ENCODE assay signal across 8 cellular contexts in the genomic region with DNA sequence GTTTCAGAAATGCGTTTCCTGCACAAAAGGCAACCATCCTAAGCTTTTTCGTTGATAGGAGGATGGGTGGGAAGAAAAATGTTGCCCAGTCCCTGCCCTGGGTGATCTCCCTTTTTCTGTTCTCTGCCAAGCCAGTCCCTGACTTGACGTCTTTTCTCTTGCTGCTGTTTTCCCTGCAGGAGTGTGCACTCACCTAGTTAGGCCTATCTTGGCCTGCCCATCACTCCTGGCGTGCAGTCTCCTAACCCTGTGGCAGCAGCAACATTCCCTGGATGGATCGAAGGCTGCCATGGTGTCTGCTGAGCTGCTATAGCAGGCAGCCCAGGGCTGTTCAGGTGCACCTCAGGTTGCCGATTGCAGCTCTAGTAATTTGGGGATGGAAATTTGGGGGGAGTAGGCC. TPM values are rescaled to one million over a fixed set of nuclear protein-coding genes. Genes with fewer than 3 reads are reported as not detected.
DNase-seq lines count a peak whose midpoint lies in the region; ATAC-seq and TF ChIP-seq lines count a peak whose summit lies in the region.

No MANE protein-coding gene starts in this region.

- H3F3A ChIP-seq in SU-DHL-6 (ENCODE audit: insufficient read depth) = peaks cover 16% of the 10 kb centered on the region; the same call in 1 of the 2 replicates

- H3K4me2 ChIP-seq in SU-DHL-6 (ENCODE audit: low read depth, low read length, poor library complexity, severe bottlenecking) = peak overlapping the region; percentile 73

- H3K4me1 ChIP-seq in foreskin keratinocyte = peaks cover 5% of the 10 kb centered on the region
- peaks cover 14 to 23% (median 20%) of the 10 kb centered on the region in 3 donors for H3K4me1 ChIP-seq in skeletal muscle tissue (ENCODE audit: control insufficient read depth in 3 of 3, insufficient read depth in 3 of 3, low read length in 3 of 3)

- H4K20me1 ChIP-seq in SU-DHL-6 (ENCODE audit: low read depth, low read length) = no peaks in the 10 kb centered on the region

- H3K9ac ChIP-seq in SU-DHL-6 (ENCODE audit: low read length) (peak overlapping the region; percentile 87), skeletal muscle tissue (ENCODE audit: low read depth in 1 of 3, low read length in 3 of 3) (peak overlapping the region; percentile 69 to 82 (median 73))

- H3K4me3 ChIP-seq in H7 (ENCODE audit: insufficient read depth, low read depth, low read length) (peak overlapping the region; percentile 79), SU-DHL-6 (ENCODE audit: insufficient read depth, low read length, poor library complexity, severe bottlenecking) (peak overlapping the region; percentile 66), skeletal muscle tissue (ENCODE audit: low read length in 3 of 3) (peak overlapping the region; percentile 65 to 85 (median 81))

- H3K9me2 ChIP-seq in SU-DHL-6 (replicated peaks; ENCODE audit: insufficient read depth, low read length) = no peaks in the 10 kb centered on the region

- DNase-seq in H7 (no peak), foreskin keratinocyte (no peak), inferior parietal cortex (ENCODE audit: extremely low spot score) (no peak), NCI-H2171 treated with DMSO at 0.1 percent for 48 hours (lab: John Stamatoyannopoulos, UW) (no peak)

- H3K9me3 ChIP-seq in SU-DHL-6 (ENCODE audit: insufficient read depth, low read length) = no peaks in the 10 kb centered on the region
- H3K9me3 ChIP-seq in skeletal muscle tissue (ENCODE audit: control insufficient read depth in 3 of 3, low read length in 3 of 3) = no peaks in the 10 kb centered on the region

- peak; percentile 24 for ATAC-seq in foreskin keratinocyte
- no peak for ATAC-seq in GM21786 (IDR thresholded peaks at IDR 0.05; ENCODE audit: unreplicated experiment)
- ATAC-seq in GM21737 (IDR thresholded peaks at IDR 0.05; ENCODE audit: unreplicated experiment) = no peak

- H3K36me3 ChIP-seq in H7 (replicated peaks; ENCODE audit: control insufficient read depth, insufficient read depth, low read length) (peaks cover 8% of the 10 kb centered on the region), SU-DHL-6 (ENCODE audit: low read length) (no peaks in the 10 kb centered on the region), skeletal muscle tissue (ENCODE audit: control insufficient read depth in 3 of 3, insufficient read depth in 3 of 3, low read length in 3 of 3) (peaks cover 13 to 23% (median 18%) of the 10 kb centered on the region in 3 donors)

- H3K79me2 ChIP-seq in SU-DHL-6 (ENCODE audit: insufficient read depth, low read length) = no peaks in the 10 kb centered on the region

- H3K27ac ChIP-seq in SU-DHL-6 (ENCODE audit: low read depth, low read length) (peak overlapping the region; percentile 16; the same call in 1 of the 2 replicates), foreskin keratinocyte (peak overlapping the region; percentile 82), skeletal muscle tissue (ENCODE audit: low read depth, low read length) (no peak overlapping the region)

- no peaks in the 10 kb centered on the region for H3K27me3 ChIP-seq in H7 (ENCODE audit: control insufficient read depth, insufficient read depth, low read length)
- H3K27me3 ChIP-seq in SU-DHL-6 (ENCODE audit: low read length) = no peaks in the 10 kb centered on the region
- no peaks in the 10 kb centered on the region for H3K27me3 ChIP-seq in foreskin keratinocyte
- no peaks in the 10 kb centered on the region for H3K27me3 ChIP-seq in skeletal muscle tissue (ENCODE audit: control insufficient read depth in 3 of 3, insufficient read depth in 3 of 3, low read length in 3 of 3)

- H2AFZ ChIP-seq in SU-DHL-6 (ENCODE audit: low read depth, low read length, severe bottlenecking) = no peak overlapping the region

- no peak for TF ChIP-seq CTCF in SU-DHL-6 (IDR thresholded peaks at IDR 0.05; ENCODE audit: insufficient read depth, low read length, poor library complexity, severe bottlenecking)
- TF ChIP-seq CTCF in foreskin keratinocyte (conservative IDR thresholded peaks at IDR 0.05) = no peak

RNA-seq across cellular contexts. Expression of gene UNC119B, which starts 1.2 kb away (rescaled TPM):
- total RNA-seq in H7 (2014; rRNA removed; shearing (Covaris generic)) = 15.8 and 26.4 TPM in 2 replicates
- total RNA-seq in foreskin keratinocyte (18.0 and 18.1 TPM in 2 replicates), skeletal muscle tissue (7.3 TPM)
- polyA plus RNA-seq in foreskin keratinocyte = 10.0 and 10.6 TPM in 2 replicates

RNA-seq across cellular contexts. Expression of gene ACADS, which starts 14.2 kb away (rescaled TPM):
- total RNA-seq in H7 (2014; rRNA removed; shearing (Covaris generic)) = 14.0 and 16.0 TPM in 2 replicates
- total RNA-seq in foreskin keratinocyte = 5.9 and 6.2 TPM in 2 replicates
- 6.6 and 6.9 TPM in 2 replicates for polyA plus RNA-seq in foreskin keratinocyte
- total RNA-seq in skeletal muscle tissue = 14.1 TPM

RNA-seq across cellular contexts. Expression of gene MLEC, which starts 24.5 kb away (rescaled TPM):
- 142 and 181 TPM in 2 replicates for total RNA-seq in H7 (2014; rRNA removed; shearing (Covaris generic))
- total RNA-seq in foreskin keratinocyte (85.0 and 90.5 TPM in 2 replicates), skeletal muscle tissue (50.6 TPM)
- polyA plus RNA-seq in foreskin keratinocyte = 49.5 and 50.6 TPM in 2 replicates
